1 cellular context compared by ENCODE assay signal in genomic region chr7:133497061-133497460, GRCh38.
TF ChIP-seq lines count a peak whose summit lies in the region.

No MANE protein-coding gene starts in this region.

TF ChIP-seq in HepG2, 621 proteins besides CTCF, POLR2A, EP300 and RAD21 (continued from another document):
- TF ChIP-seq PRDM10 (CRISPR knock-in tag; IDR thresholded peaks at IDR 0.05; ENCODE audit: low read depth) (no peak), ZNF101 (CRISPR knock-in tag; IDR thresholded peaks at IDR 0.05; ENCODE audit: borderline replicate concordance, low read depth) (no peak), TRIM22 (IDR thresholded peaks at IDR 0.05) (no peak)
